Comparison of ENCODE assay signal across 29 cellular contexts in the genomic region with DNA sequence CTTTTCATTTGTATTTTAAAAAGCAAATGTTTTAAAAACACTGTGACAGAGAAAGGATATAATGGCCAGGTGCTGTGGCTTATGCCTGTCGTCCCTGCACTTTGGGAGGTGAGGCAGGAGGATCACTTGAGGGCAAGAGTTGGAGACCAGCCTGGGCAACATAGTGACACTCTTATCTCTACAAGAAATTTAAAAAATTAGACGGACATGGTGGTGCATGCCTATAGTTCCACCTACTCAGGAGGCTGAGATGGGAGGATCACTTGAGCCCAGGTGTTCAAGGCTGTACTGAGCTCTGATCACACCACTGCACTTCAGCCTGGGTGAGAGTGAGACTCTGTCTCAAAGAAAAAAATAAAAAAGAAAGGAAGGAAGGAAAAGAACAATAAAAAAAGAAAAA. TPM values are rescaled to one million over a fixed set of nuclear protein-coding genes. Genes with fewer than 3 reads are reported as not detected.
"Had no signal": no experiment of that assay in that cellular context is flagged by ENCODE, and none has a peak within 500 bp of the region (broad histone marks: within the 10 kb centered on the region; RNA-seq: fewer than 3 reads in every experiment).

No MANE protein-coding gene starts in this region.

- H3K9me3 ChIP-seq: stomach, suprapubic skin, testis, thoracic aorta, thyroid gland, tibial artery, tibial nerve, transverse colon, upper lobe of left lung, upper lobe of right lung, uterus, vagina had no signal

- H3K27ac Mint-ChIP-seq: stimulated activated effector memory CD8-positive, alpha-beta T cell treated with anti-CD3 and anti-CD28 coated beads, Interleukin-12 subunit alpha, Interleukin-12 subunit beta, amount 100 ng/mL, for 72 hours; stimulated activated memory B cell treated with anti-CD40 and anti-IgM and Interleukin-4, amounts not matched to agents 10 μg/mL and 1 μg/mL and 100 μg/mL, for 72 hours; stimulated activated naive B cell treated with anti-CD40 and anti-IgM and Interleukin-4, amounts not matched to agents 10 μg/mL and 1 μg/mL and 100 μg/mL, for 72 hours; stimulated activated naive CD8-positive, alpha-beta T cell treated with anti-CD3 and anti-CD28 coated beads, Interleukin-15, amount 100 ng/mL, for 72 hours; stimulated activated naive CD8-positive, alpha-beta T cell treated with anti-CD3 and anti-CD28 coated beads, Interleukin-15, Interleukin-2, amounts not matched to agents 100 ng/mL and 50 ng/mL, for 24 hours; type B pancreatic cell had no signal

- H3K27ac ChIP-seq: stomach, suprapubic skin, testis, thoracic aorta, thyroid gland, tibial artery, tibial nerve, transverse colon, upper lobe of left lung, upper lobe of right lung, uterus, vagina had no signal

- H3K4me3 ChIP-seq: stomach, suprapubic skin, testis, thoracic aorta, thyroid gland, tibial artery, tibial nerve, transverse colon, upper lobe of left lung, upper lobe of right lung, uterus, vagina had no signal

- H3K9me3 Mint-ChIP-seq: stimulated activated effector memory CD8-positive, alpha-beta T cell treated with anti-CD3 and anti-CD28 coated beads, Interleukin-12 subunit alpha, Interleukin-12 subunit beta, amount 100 ng/mL, for 72 hours; stimulated activated memory B cell treated with anti-CD40 and anti-IgM and Interleukin-4, amounts not matched to agents 10 μg/mL and 1 μg/mL and 100 μg/mL, for 72 hours; stimulated activated naive B cell treated with anti-CD40 and anti-IgM and Interleukin-4, amounts not matched to agents 10 μg/mL and 1 μg/mL and 100 μg/mL, for 72 hours; stimulated activated naive CD8-positive, alpha-beta T cell treated with anti-CD3 and anti-CD28 coated beads, Interleukin-15, amount 100 ng/mL, for 72 hours; stimulated activated naive CD8-positive, alpha-beta T cell treated with anti-CD3 and anti-CD28 coated beads, Interleukin-15, Interleukin-2, amounts not matched to agents 100 ng/mL and 50 ng/mL, for 24 hours; type B pancreatic cell had no signal

- H3K4me3 Mint-ChIP-seq: stimulated activated effector memory CD8-positive, alpha-beta T cell treated with anti-CD3 and anti-CD28 coated beads, Interleukin-12 subunit alpha, Interleukin-12 subunit beta, amount 100 ng/mL, for 72 hours; stimulated activated memory B cell treated with anti-CD40 and anti-IgM and Interleukin-4, amounts not matched to agents 10 μg/mL and 1 μg/mL and 100 μg/mL, for 72 hours; stimulated activated naive B cell treated with anti-CD40 and anti-IgM and Interleukin-4, amounts not matched to agents 10 μg/mL and 1 μg/mL and 100 μg/mL, for 72 hours; stimulated activated naive CD8-positive, alpha-beta T cell treated with anti-CD3 and anti-CD28 coated beads, Interleukin-15, amount 100 ng/mL, for 72 hours; stimulated activated naive CD8-positive, alpha-beta T cell treated with anti-CD3 and anti-CD28 coated beads, Interleukin-15, Interleukin-2, amounts not matched to agents 100 ng/mL and 50 ng/mL, for 24 hours; type B pancreatic cell had no signal

- H3K36me3 Mint-ChIP-seq: stimulated activated effector memory CD8-positive, alpha-beta T cell treated with anti-CD3 and anti-CD28 coated beads, Interleukin-12 subunit alpha, Interleukin-12 subunit beta, amount 100 ng/mL, for 72 hours; stimulated activated memory B cell treated with anti-CD40 and anti-IgM and Interleukin-4, amounts not matched to agents 10 μg/mL and 1 μg/mL and 100 μg/mL, for 72 hours; stimulated activated naive B cell treated with anti-CD40 and anti-IgM and Interleukin-4, amounts not matched to agents 10 μg/mL and 1 μg/mL and 100 μg/mL, for 72 hours had no signal

- DNase-seq: stimulated activated CD4-positive, alpha-beta T cell treated with anti-CD3 and anti-CD28 coated beads, Interleukin-2, amount 100 ng/mL, for 48 hours; stimulated activated CD4-positive, alpha-beta T cell treated with anti-CD3 and anti-CD28 coated beads, Interleukin-4, amount 100 ng/mL, for 1 hour; stimulated activated CD4-positive, alpha-beta T cell treated with anti-CD3 and anti-CD28 coated beads, Interleukin-4, amount 100 ng/mL, for 24 hours; stimulated activated CD4-positive, alpha-beta T cell treated with anti-CD3 and anti-CD28 coated beads, Interleukin-4, amount 100 ng/mL, for 4 hours; stimulated activated CD8-positive, alpha-beta memory T cell treated with anti-CD3 and anti-CD28 coated beads, Interleukin-4, amount 100 ng/mL, for 48 hours; stimulated activated naive B cell treated with anti-CD40 and anti-IgM and Interleukin-4, amounts not matched to agents 10 μg/mL and 1 μg/mL and 100 μg/mL, for 72 hours; stimulated activated naive CD4-positive, alpha-beta T cell; stimulated activated naive CD4-positive, alpha-beta T cell treated with Interleukin-2 at 50 U/mL for 16 hours; stimulated activated naive CD8-positive, alpha-beta T cell treated with anti-CD3 and anti-CD28 coated beads, Interleukin-15, amount 100 ng/mL, for 72 hours; stimulated activated naive CD8-positive, alpha-beta T cell treated with anti-CD3 and anti-CD28 coated beads, Interleukin-15, Interleukin-2, amounts not matched to agents 100 U/mL and 50 U/mL, for 24 hours; stomach; substantia nigra; testis; thyroid gland; tibial artery; transverse colon; upper lobe of left lung; upper lobe of right lung; uterus had no signal

- H3K36me3 ChIP-seq: stomach, suprapubic skin, thoracic aorta, thyroid gland, tibial artery, tibial nerve, transverse colon, upper lobe of left lung, upper lobe of right lung, uterus, vagina had no signal

- H3K27me3 ChIP-seq: testis had no signal

- ATAC-seq: stimulated activated effector memory CD8-positive, alpha-beta T cell treated with anti-CD3 and anti-CD28 coated beads, Interleukin-12 subunit alpha, Interleukin-12 subunit beta, amount 100 ng/mL, for 72 hours; stimulated activated memory B cell treated with anti-CD40 and anti-IgM and Interleukin-4, amounts not matched to agents 10 μg/mL and 1 μg/mL and 100 μg/mL, for 72 hours; stimulated activated naive B cell treated with anti-CD40 and anti-IgM and Interleukin-4, amounts not matched to agents 10 μg/mL and 1 μg/mL and 100 μg/mL, for 72 hours; stimulated activated naive CD8-positive, alpha-beta T cell treated with anti-CD3 and anti-CD28 coated beads, Interleukin-15, amount 100 ng/mL, for 72 hours; stimulated activated naive CD8-positive, alpha-beta T cell treated with anti-CD3 and anti-CD28 coated beads, Interleukin-15, Interleukin-2, amounts not matched to agents 100 U/mL and 50 U/mL, for 24 hours; upper lobe of right lung had no signal

- H3K4me1 ChIP-seq: upper lobe of right lung had no signal

RNA-seq across cellular contexts. Expression of gene RFX4, which starts 7.8 kb away (rescaled TPM):
- total RNA-seq: stomach, suprapubic skin, thoracic aorta, tibial nerve, transverse colon, upper lobe of left lung, upper lobe of right lung, ureter, urinary bladder, uterus, vagina had no signal
- polyA plus RNA-seq: stomach, urinary bladder had no signal
